In genomic region chr1:230565141-230565540, GRCh38 we compare ENCODE assay signal across 19 cellular contexts.
"Had no signal": no experiment of that assay in that cellular context is flagged by ENCODE, and none has a peak within 500 bp of the region (broad histone marks: within the 10 kb centered on the region; RNA-seq: fewer than 3 reads in every experiment).

No MANE protein-coding gene starts in this region.

- H3K27ac ChIP-seq: colonic mucosa, esophagus muscularis mucosa, foreskin keratinocyte, gastroesophageal sphincter, heart right ventricle, left lung, lower lobe of right lung had no signal

- H3K4me3 Mint-ChIP-seq: dendritic cell treated with granulocyte-macrophage colony-stimulating factor and Interleukin-4, amounts not matched to agents 40 ng/mL and 50 ng/mL, for 4 days; mesothelial cell of epicardium had no signal

- H3K27me3 ChIP-seq: colonic mucosa, foreskin keratinocyte, gastroesophageal sphincter, heart right ventricle had no signal

- H3K4me1 Mint-ChIP-seq: mesothelial cell of epicardium had no signal

- H3K9me3 Mint-ChIP-seq: dendritic cell treated with granulocyte-macrophage colony-stimulating factor and Interleukin-4, amounts not matched to agents 40 ng/mL and 50 ng/mL, for 4 days; mesothelial cell of epicardium had no signal

- H3K4me1 ChIP-seq: gastroesophageal sphincter, left lung, lower lobe of right lung had no signal

- DNase-seq: cerebellar nuclear complex; colonic mucosa; cortex of kidney; effector CD4-positive, alpha-beta T cell; effector memory CD4-positive, alpha-beta T cell; foreskin keratinocyte; head of caudate nucleus; heart right ventricle; hippocampal formation; left cardiac atrium; left lung; left ventricle myocardium superior; lower lobe of right lung; mesenchymal stem cell; mucosa of descending colon had no signal

- H3K36me3 Mint-ChIP-seq: mesothelial cell of epicardium had no signal

- H3K36me3 ChIP-seq: colonic mucosa, esophagus muscularis mucosa, gastroesophageal sphincter, heart right ventricle, left lung, lower lobe of right lung had no signal

- H3K4me3 ChIP-seq: colonic mucosa, esophagus muscularis mucosa, gastroesophageal sphincter, heart right ventricle, left lung, lower lobe of right lung, mucosa of descending colon had no signal

- ATAC-seq: foreskin keratinocyte, gastroesophageal sphincter, heart right ventricle, left cardiac atrium, left lung, left ventricle myocardium superior, lower lobe of right lung, mucosa of descending colon had no signal

- H3K9me3 ChIP-seq: colonic mucosa, esophagus muscularis mucosa, gastroesophageal sphincter, heart right ventricle, left lung, lower lobe of right lung, mucosa of descending colon had no signal

- H3K27ac Mint-ChIP-seq: dendritic cell treated with granulocyte-macrophage colony-stimulating factor and Interleukin-4, amounts not matched to agents 40 ng/mL and 50 ng/mL, for 4 days; mesothelial cell of epicardium had no signal
